In the genomic region with DNA sequence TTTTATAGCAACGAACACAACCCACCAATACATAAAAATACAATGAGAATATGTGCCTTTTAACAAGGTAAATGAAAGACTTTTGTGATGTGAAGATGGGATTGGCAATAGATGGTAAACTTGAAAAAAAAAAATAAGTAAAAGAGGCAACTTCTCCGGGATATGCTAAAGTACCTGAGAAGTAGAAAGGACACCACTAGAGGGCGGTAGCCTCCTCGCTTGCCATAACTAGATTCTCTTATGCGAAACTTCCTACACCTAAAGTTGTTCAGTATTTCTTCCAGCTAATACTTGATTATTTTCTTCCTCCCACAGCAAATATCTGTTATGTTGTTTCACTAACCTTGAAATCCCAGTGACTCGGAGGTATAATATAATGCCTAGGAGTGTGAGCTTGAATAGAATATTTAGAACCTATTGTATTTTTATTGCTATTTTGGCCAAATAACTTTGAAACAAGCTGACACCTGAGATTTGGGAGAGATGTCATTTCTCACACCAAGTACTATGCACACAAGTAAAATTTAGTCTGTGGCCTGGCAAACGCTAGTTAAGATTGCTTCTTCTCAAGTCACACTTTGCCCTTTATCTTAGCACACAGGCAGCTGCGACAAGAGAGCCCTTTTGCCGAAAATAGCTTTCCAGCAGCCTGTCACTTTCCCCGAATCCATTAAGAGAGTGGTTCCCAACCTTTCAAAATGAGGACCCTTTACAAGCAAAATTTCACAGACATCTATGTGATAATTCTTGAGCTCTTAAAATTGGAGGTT, we compare ENCODE assay signal across 8 cellular contexts. TPM values are rescaled to one million over a fixed set of nuclear protein-coding genes. Genes with fewer than 3 reads are reported as not detected.
DNase-seq lines count a peak whose midpoint lies in the region; ATAC-seq, FAIRE-seq and TF ChIP-seq lines count a peak whose summit lies in the region.

No MANE protein-coding gene starts in this region.

- H3K4me2 ChIP-seq in parathyroid adenoma (ENCODE audit: low read length) = no peak overlapping the region

- peak; percentile 51 for DNase-seq in D341Med (ENCODE audit: low spot score)
- peak; percentile 75 for DNase-seq in Jurkat, Clone E6-1 (ENCODE audit: low read depth, low spot score)
- DNase-seq in RCC 7860 (ENCODE audit: low spot score) = peak; percentile 59
- DNase-seq in activated effector memory CD4-positive, alpha-beta T cell treated with anti-CD3 and anti-CD28 coated beads, Interleukin-2, amount 50 U/mL, for 16 hours = peak; percentile 81
- peak; percentile 78 for DNase-seq in globus pallidus (ENCODE audit: low spot score)
- DNase-seq in upper lobe of right lung = no peak

- H3K9me3 ChIP-seq in parathyroid adenoma (ENCODE audit: control insufficient read depth, low read length) (no peaks in the 10 kb centered on the region), upper lobe of right lung (no peaks in the 10 kb centered on the region)

- TF ChIP-seq CTCF in parathyroid adenoma (IDR thresholded peaks at IDR 0.05) = peak; percentile 74
- peak; percentile 94 for TF ChIP-seq CTCF in upper lobe of right lung (IDR thresholded peaks at IDR 0.05)

- H3K4me3 ChIP-seq in Jurkat, Clone E6-1 (ENCODE audit: low read length) = no peak overlapping the region
- H3K4me3 ChIP-seq in parathyroid adenoma (ENCODE audit: low read depth, low read length) (no peak overlapping the region), upper lobe of right lung (no peak overlapping the region)

- ATAC-seq in GM21360 (IDR thresholded peaks at IDR 0.05; ENCODE audit: unreplicated experiment) = peak; percentile 84
- ATAC-seq in upper lobe of right lung = peak; percentile 90

- H2AFZ ChIP-seq in parathyroid adenoma = no peak overlapping the region

- no peaks in the 10 kb centered on the region for H3K79me2 ChIP-seq in parathyroid adenoma

- H3K27ac ChIP-seq in parathyroid adenoma (no peak overlapping the region), upper lobe of right lung (no peak overlapping the region)

- no peaks in the 10 kb centered on the region for H3K4me1 ChIP-seq in parathyroid adenoma
- H3K4me1 ChIP-seq in upper lobe of right lung = no peaks in the 10 kb centered on the region

- intact Hi-C loops in upper lobe of right lung (cut with DNase I) = loop anchor here (5.0 kb wide), 1 partner anchor 190 kb away; no protein-coding TSS in a partner anchor

- H3K36me3 ChIP-seq in parathyroid adenoma (ENCODE audit: control insufficient read depth, insufficient read depth, low read length) (no peaks in the 10 kb centered on the region), upper lobe of right lung (no peaks in the 10 kb centered on the region)

- no peak overlapping the region for H3K9ac ChIP-seq in parathyroid adenoma

- peak; percentile 82 for FAIRE-seq in RCC 7860 (lab: Jason Lieb, UNC)

- no peaks in the 10 kb centered on the region for H3K27me3 ChIP-seq in parathyroid adenoma (ENCODE audit: control insufficient read depth, insufficient read depth, low read length)
- no peaks in the 10 kb centered on the region for H3K27me3 ChIP-seq in upper lobe of right lung

RNA-seq across cellular contexts. Expression of a gene that starts 44.9 kb away (rescaled TPM):
- 17.3 TPM for polyA plus RNA-seq in Jurkat, Clone E6-1 (2012; ENCODE audit: insufficient read depth, insufficient read length)
- total RNA-seq in upper lobe of right lung = 82.8 TPM
